ENCODE assay signal across 18 cellular contexts in genomic region chr2:204663816-204664421, GRCh38.
"Had no signal": no experiment of that assay in that cellular context is flagged by ENCODE, and none has a peak within 500 bp of the region (broad histone marks: within the 10 kb centered on the region; RNA-seq: fewer than 3 reads in every experiment).

No MANE protein-coding gene starts in this region.

- H3K4me3 ChIP-seq: breast epithelium, esophagus muscularis mucosa, left lung, neural progenitor cell, right atrium auricular region, spleen had no signal

- H3K4me1 ChIP-seq: left lung, neural progenitor cell, parathyroid adenoma, spleen had no signal

- H3K4me2 ChIP-seq: neural progenitor cell had no signal

- H3K27me3 ChIP-seq: breast epithelium, esophagus muscularis mucosa, foreskin keratinocyte, left lung, neural progenitor cell, right atrium auricular region, spleen had no signal

- ATAC-seq: activated naive CD4-positive, alpha-beta T cell treated with anti-CD3 and anti-CD28 coated beads, Interleukin-2, amount 50 U/mL, for 72 hours had no signal

- H3K9ac ChIP-seq: neural progenitor cell, parathyroid adenoma had no signal

- H3K36me3 ChIP-seq: breast epithelium, esophagus muscularis mucosa, left lung, neural progenitor cell, right atrium auricular region, spleen had no signal

- H3K27ac Mint-ChIP-seq: activated naive CD4-positive, alpha-beta T cell treated with anti-CD3 and anti-CD28 coated beads, Interleukin-2, amount 50 U/mL, for 72 hours; memory B cell; neural progenitor cell; T-helper 2 cell treated with Interferon-gamma antibody and Interleukin-4, amounts not matched to agents 5 μg/mL and 100 μg/mL, for 36 hours had no signal

- H3K4me3 Mint-ChIP-seq: endodermal cell; memory B cell; neural progenitor cell; T-helper 2 cell treated with Interferon-gamma antibody and Interleukin-4, amounts not matched to agents 5 μg/mL and 100 μg/mL, for 36 hours had no signal

- H3K9me3 Mint-ChIP-seq: activated naive CD4-positive, alpha-beta T cell treated with anti-CD3 and anti-CD28 coated beads, Interleukin-2, amount 50 U/mL, for 72 hours; endodermal cell; neural progenitor cell; T-helper 2 cell treated with Interferon-gamma antibody and Interleukin-4, amounts not matched to agents 5 μg/mL and 100 μg/mL, for 36 hours had no signal

- H2AFZ ChIP-seq: neural progenitor cell, parathyroid adenoma had no signal

- H3K9me3 ChIP-seq: breast epithelium, esophagus muscularis mucosa, left lung, right atrium auricular region, spleen had no signal

- H3K36me3 Mint-ChIP-seq: activated naive CD4-positive, alpha-beta T cell treated with anti-CD3 and anti-CD28 coated beads, Interleukin-2, amount 50 U/mL, for 72 hours; memory B cell had no signal

- H3K4me1 Mint-ChIP-seq: memory B cell had no signal

- H3K27me3 Mint-ChIP-seq: memory B cell had no signal

- H3K27ac ChIP-seq: breast epithelium, foreskin keratinocyte, neural progenitor cell, parathyroid adenoma, right atrium auricular region had no signal

- DNase-seq: activated CD4-positive, alpha-beta T cell treated with anti-CD3 and anti-CD28 coated beads, Interleukin-2, amount 50 U/mL, for 4 hours; activated T-cell treated with anti-CD3 and anti-CD28 coated beads, Interleukin-2, amount 50 U/mL, for 1 hour; dermis blood vessel endothelial cell; endodermal cell; left lung; spleen; stimulated activated CD4-positive, alpha-beta T cell treated with anti-CD3 and anti-CD28 coated beads, Interleukin-1b, Interleukin-23, amount 100 ng/mL, for 48 hours; stimulated activated naive CD4-positive, alpha-beta T cell; substantia nigra had no signal
